ENCODE assay signal across 17 cellular contexts in genomic region chr4:80814266-80814665, GRCh38.
DNase-seq lines count a peak whose midpoint lies in the region; ATAC-seq and TF ChIP-seq lines count a peak whose summit lies in the region.
"Had no signal": no experiment of that assay in that cellular context is flagged by ENCODE, and none has a peak within 500 bp of the region (broad histone marks: within the 10 kb centered on the region; RNA-seq: fewer than 3 reads in every experiment).

No MANE protein-coding gene starts in this region.

- no TSS peak for BruUV-seq in A673 (replicated peaks; lab: Mats Ljungman, UMichigan)

- no peaks in the 10 kb centered on the region for H3K9me3 ChIP-seq in adipocyte (ENCODE audit: control insufficient read depth, low read length)
- H3K9me3 ChIP-seq in A673 (ENCODE audit: low read depth, low read length, poor library complexity, severe bottlenecking): no peaks in the 10 kb centered on the region

- no peak for TF ChIP-seq CTCF in A673 (conservative IDR thresholded peaks at IDR 0.05; ENCODE audit: low read depth, low read length)

- ATAC-seq in HG03354 (IDR thresholded peaks at IDR 0.05; ENCODE audit: poor library complexity, severe bottlenecking, unreplicated experiment): no peak
- ATAC-seq: GM23338, HCT116 had no signal

- H3K4me1 ChIP-seq in adipocyte (ENCODE audit: control insufficient read depth, insufficient read depth, low read length): peaks cover 11% of the 10 kb centered on the region
- H3K4me1 ChIP-seq in A673 (ENCODE audit: insufficient read depth, low read length, poor library complexity, severe bottlenecking): no peaks in the 10 kb centered on the region

- no peaks in the 10 kb centered on the region for H3K36me3 ChIP-seq in adipocyte (ENCODE audit: control insufficient read depth, insufficient read depth, low read length, severe bottlenecking)
- no peaks in the 10 kb centered on the region for H3K36me3 ChIP-seq in A673 (ENCODE audit: insufficient read depth, low read length, poor library complexity, severe bottlenecking)

- H3K27ac ChIP-seq in A673 (ENCODE audit: low read depth, low read length, poor library complexity, severe bottlenecking): no peak overlapping the region

- H3K27me3 ChIP-seq in adipocyte (replicated peaks; ENCODE audit: control insufficient read depth, insufficient read depth, low read length) (no peaks in the 10 kb centered on the region), A673 (replicated peaks; ENCODE audit: insufficient read depth, low read depth, low read length, poor library complexity) (no peaks in the 10 kb centered on the region)

- intact Hi-C loops in A673 (cut with micrococcal nuclease; ENCODE audit: unreplicated experiment): no loop called here

- no peak overlapping the region for H3K9ac ChIP-seq in adipocyte (ENCODE audit: low read length)

- DNase-seq in HEK293T (ENCODE audit: extremely low spot score) (no peak), adipocyte (ENCODE audit: low read depth) (peak; percentile 5), fibroblast of peridontal ligament (ENCODE audit: extremely low read depth) (peak; percentile 68), A673 (ENCODE audit: low spot score) (no peak), cortex of kidney (lab: John Stamatoyannopoulos, UW) (no peak)
- DNase-seq: ACHN, C1 segment of cervical spinal cord, Calu3, COR-L47, DMS53, DMS79 treated with DMSO at 0.1 percent for 48 hours, GF-D8, H9, HFFc6 had no signal

- POLR2A ChIA-PET in HEK293T (lab: Yijun Ruan, JAX) (no interaction called here), A673 (lab: Charles Lee; ENCODE audit: low non-redundant PET) (no interaction called here)

- H3K4me3 ChIP-seq in adipocyte (ENCODE audit: low read length): peak overlapping the region; percentile 13
- H3K4me3 ChIP-seq in A673 (ENCODE audit: low read depth, low read length, poor library complexity, severe bottlenecking): no peak overlapping the region
- H3K4me3 ChIP-seq: GM23338 had no signal

- CTCF ChIA-PET in HEK293T (lab: Yijun Ruan, JAX): no interaction called here
- CTCF ChIA-PET in A673 (lab: Charles Lee): no interaction called here

TF ChIP-seq in HEK293T, 16 proteins besides CTCF, POLR2A, EP300 and RAD21:
- no peak for TF ChIP-seq ZNF384 (IDR thresholded peaks at IDR 0.05)
- no peak for TF ChIP-seq SUZ12 (IDR thresholded peaks at IDR 0.05)
- no peak for TF ChIP-seq ELF4 (IDR thresholded peaks at IDR 0.05)
- TF ChIP-seq L3MBTL2 (conservative IDR thresholded peaks at IDR 0.05): 0 out of 2 replicates have a peak, but pooled peaks have one; percentile 18
TF ChIP-seq in HEK293T: peak in this region for 1.

Comparison
In these comparisons a context has a peak if more than half of its experiments do, and no peak if none do; other contexts are left out.
1. DNase-seq: peak in adipocyte (single experiment) and fibroblast of peridontal ligament (single experiment); none in HEK293T (single experiment), A673 (single experiment) and cortex of kidney (single experiment).